In the genomic region with DNA sequence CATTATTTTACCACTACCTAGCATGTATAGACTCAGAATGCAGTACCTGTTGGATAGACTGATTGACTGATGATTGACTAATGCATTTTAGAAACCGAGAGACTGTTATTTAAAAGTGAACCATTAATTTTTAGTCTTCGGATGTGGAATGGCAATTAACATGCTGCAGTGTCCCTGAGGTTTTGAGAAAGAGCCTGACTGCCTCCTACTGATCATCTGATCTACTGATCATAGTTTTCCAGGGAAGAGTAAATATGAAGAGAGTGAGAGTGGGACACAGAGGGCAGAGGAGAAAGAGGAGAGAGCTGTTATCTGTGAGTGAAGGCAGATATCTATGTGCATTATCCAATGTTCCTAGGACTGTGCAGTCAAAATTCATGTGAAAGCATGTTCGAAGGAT, we compare ENCODE assay signal across 12 cellular contexts.
"Had no signal": no experiment of that assay in that cellular context is flagged by ENCODE, and none has a peak within 500 bp of the region (broad histone marks: within the 10 kb centered on the region; RNA-seq: fewer than 3 reads in every experiment).

No MANE protein-coding gene starts in this region.

- DNase-seq: activated CD4-positive, alpha-beta T cell treated with anti-CD3 and anti-CD28 coated beads, Interleukin-2, amount 50 U/mL, for 48 hours; activated naive CD4-positive, alpha-beta T cell treated with anti-CD3 and anti-CD28 coated beads, Interleukin-2, amount 10 ng/mL, durations not matched to agents 7 days and 5 days; hypothalamus; left ventricle myocardium superior; mesenchymal stem cell; natural killer cell; psoas muscle; stimulated activated naive CD8-positive, alpha-beta T cell treated with anti-CD3 and anti-CD28 coated beads, Interleukin-15, Interleukin-2, amounts not matched to agents 100 U/mL and 50 U/mL, for 24 hours; T-helper 1 cell; T1000; trophoblast cell had no signal

- ATAC-seq: left ventricle myocardium superior; natural killer cell; psoas muscle; sciatic nerve; stimulated activated naive CD8-positive, alpha-beta T cell treated with anti-CD3 and anti-CD28 coated beads, Interleukin-15, Interleukin-2, amounts not matched to agents 100 U/mL and 50 U/mL, for 24 hours had no signal
